8 cellular contexts compared by ENCODE assay signal in the genomic region with DNA sequence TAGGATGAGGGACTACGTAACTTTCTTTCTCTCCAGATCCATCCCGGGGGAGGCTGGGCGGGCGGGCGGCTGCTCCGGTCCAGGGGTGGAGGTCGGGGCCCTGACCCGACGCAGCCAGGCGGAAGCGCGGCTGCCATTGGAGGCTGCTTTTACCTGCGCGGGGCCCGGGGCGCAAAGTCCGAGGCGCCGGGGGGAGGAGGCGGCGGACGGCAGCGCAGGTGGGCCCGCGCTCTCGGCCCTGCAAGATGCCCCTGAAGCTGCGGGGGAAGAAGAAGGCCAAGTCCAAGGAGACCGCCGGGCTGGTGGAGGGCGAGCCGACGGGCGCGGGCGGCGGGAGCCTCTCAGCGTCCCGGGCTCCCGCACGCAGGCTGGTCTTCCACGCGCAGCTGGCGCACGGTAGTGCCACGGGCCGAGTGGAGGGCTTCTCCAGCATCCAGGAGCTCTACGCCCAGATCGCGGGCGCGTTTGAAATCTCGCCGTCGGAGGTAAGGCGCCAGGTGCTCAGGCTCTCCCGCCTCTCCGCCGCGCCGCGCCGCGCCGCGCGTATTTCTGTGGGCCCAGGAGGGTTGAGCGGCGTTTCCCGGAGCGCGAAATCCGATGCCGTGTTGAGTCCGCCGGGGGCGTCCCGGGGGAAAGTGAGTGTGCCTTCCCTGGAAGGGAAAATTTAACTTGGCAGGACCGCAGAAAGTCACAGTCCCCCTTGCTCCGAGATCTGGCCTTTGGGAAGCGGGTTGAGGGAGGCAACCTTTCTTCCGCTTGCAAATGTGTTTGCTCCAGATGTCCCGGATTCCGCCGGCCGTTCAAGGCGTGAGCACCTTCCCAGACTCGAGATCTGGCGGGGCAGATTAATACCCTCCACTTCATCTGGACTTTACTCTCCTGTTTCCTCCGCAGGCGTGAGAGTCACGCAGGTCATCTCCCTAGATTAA. TPM values are rescaled to one million over a fixed set of nuclear protein-coding genes. Genes with fewer than 3 reads are reported as not detected.
A peak's percentile ranks its signal among the peaks of the same experiment; 100 is the strongest.
DNase-seq lines count a peak whose midpoint lies in the region; ATAC-seq, FAIRE-seq and TF ChIP-seq lines count a peak whose summit lies in the region.

A gene with protein sequence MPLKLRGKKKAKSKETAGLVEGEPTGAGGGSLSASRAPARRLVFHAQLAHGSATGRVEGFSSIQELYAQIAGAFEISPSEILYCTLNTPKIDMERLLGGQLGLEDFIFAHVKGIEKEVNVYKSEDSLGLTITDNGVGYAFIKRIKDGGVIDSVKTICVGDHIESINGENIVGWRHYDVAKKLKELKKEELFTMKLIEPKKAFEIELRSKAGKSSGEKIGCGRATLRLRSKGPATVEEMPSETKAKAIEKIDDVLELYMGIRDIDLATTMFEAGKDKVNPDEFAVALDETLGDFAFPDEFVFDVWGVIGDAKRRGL (plus strand): TSS at position 117 of the 929 bp plus-strand sequence. CDS start 129 bp downstream, at position 246.

- TF ChIP-seq CTCF in Peyer's patch (IDR thresholded peaks at IDR 0.05) = no peak
- no peak for TF ChIP-seq CTCF in choroid plexus epithelial cell (conservative IDR thresholded peaks at IDR 0.05; ENCODE audit: low read depth, low read length)
- TF ChIP-seq CTCF in HepG2 (CRISPR knock-in tag; IDR thresholded peaks at IDR 0.05) = no peak; the same call in 1 of the 2 replicates

- TF ChIP-seq EP300 in HepG2 (IDR thresholded peaks at IDR 0.05; ENCODE audit: low read depth in 2 of 2, low read length in 2 of 2) (peak in 1 of 2 experiments; percentile 28; a peak in 2 of 4 replicates), HepG2 (CRISPR knock-in tag; IDR thresholded peaks at IDR 0.05; ENCODE audit: borderline replicate concordance) (no peak)

- peak in 2 of 3 donors; percentile 74 to 84 for DNase-seq in Peyer's patch
- DNase-seq in choroid plexus epithelial cell (ENCODE audit: low read depth) = peak; percentile 39
- peak; percentile 31 for DNase-seq in HepG2 (ENCODE audit: low spot score)
- peak; percentile 31 to 34 for DNase-seq in stimulated activated CD4-positive, alpha-beta T cell treated with anti-CD3 and anti-CD28 coated beads, Interleukin-4, amount 100 ng/mL, for 48 hours (ENCODE audit: low read depth in 2 of 2)
- DNase-seq in NK-92 treated with Interleukin-12 subunit alpha and Interleukin-12 subunit beta, amount 100 ng/mL, for 24 hours (lab: John Stamatoyannopoulos, UW) = no peak
- no peak for DNase-seq in NCI-H1930 (lab: John Stamatoyannopoulos, UW)

- H3K27ac ChIP-seq in Peyer's patch (peak within 1 kb of the TSS; percentile 17 to 92 (median 82)), HepG2 (ENCODE audit: extremely low read length, insufficient read depth, low read length) (peak within 1 kb of the TSS; percentile 86)

- peak; percentile 37 for FAIRE-seq in HepG2 (lab: Jason Lieb, UNC)

- H3K36me3 ChIP-seq in Peyer's patch = no peaks in the 10 kb centered on the region
- H3K36me3 ChIP-seq in HepG2 (replicated peaks in 1 of 2; ENCODE audit: control insufficient read depth in 1 of 2, insufficient read depth in 2 of 2, low read length in 2 of 2) = no peaks in the 10 kb centered on the region

- H3K9me3 ChIP-seq in Peyer's patch = no peaks in the 10 kb centered on the region
- no peaks in the 10 kb centered on the region for H3K9me3 ChIP-seq in HepG2 (ENCODE audit: low read length)

- H3K4me1 ChIP-seq in Peyer's patch (peaks cover 0 to 5% (median 0%) of the 10 kb centered on the region in 4 donors), HepG2 (ENCODE audit: insufficient read depth, low read length) (peaks cover 53% of the 10 kb centered on the region)

- H4K20me1 ChIP-seq in HepG2 (ENCODE audit: insufficient read depth, low read length) = no peaks in the 10 kb centered on the region

- peaks cover 41% of the 10 kb centered on the region for H3K79me2 ChIP-seq in HepG2 (ENCODE audit: insufficient read depth, low read length)

- no peaks in the 10 kb centered on the region for H3K27me3 ChIP-seq in Peyer's patch
- H3K27me3 ChIP-seq in HepG2 (ENCODE audit: control insufficient read depth in 1 of 2, insufficient read depth in 2 of 2, low read length in 2 of 2) = no peaks in the 10 kb centered on the region; a peak in 1 of 5 replicates

- TF ChIP-seq POLR2A in Peyer's patch (IDR thresholded peaks at IDR 0.05) = peak; percentile 64 to 70
- TF ChIP-seq POLR2A in HepG2 (IDR thresholded peaks at IDR 0.05; ENCODE audit: insufficient read depth in 1 of 2, low read depth in 2 of 2, low read length in 2 of 2) = peak; percentile 65 to 78

- H2AFZ ChIP-seq in HepG2 (ENCODE audit: low read length) = peak within 1 kb of the TSS; percentile 80

- ATAC-seq in GM18909 (IDR thresholded peaks at IDR 0.05; ENCODE audit: poor library complexity, unreplicated experiment) (peak; percentile 53), HepG2 (peak; percentile 86), HG03469 (IDR thresholded peaks at IDR 0.05; ENCODE audit: unreplicated experiment) (no peak)

- POLR2A ChIA-PET in HepG2 (lab: Yijun Ruan, JAX) = interaction anchor here (0.8 to 5.1 kb wide), 4 partner anchors 9 to 363 kb away, joined by 3 to 56 read pairs (median 8); a partner anchor contains a TSS

- H3K4me3 ChIP-seq in Peyer's patch = peak within 1 kb of the TSS; percentile 54 to 85 (median 73)
- H3K4me3 ChIP-seq in choroid plexus epithelial cell (ENCODE audit: low read depth, low read length) = peak within 1 kb of the TSS; percentile 64
- peak within 1 kb of the TSS; percentile 79 to 96 (median 90) for H3K4me3 ChIP-seq in HepG2 (replicated peaks in 1 of 3; ENCODE audit: insufficient read depth in 1 of 3, low read depth in 2 of 3, low read length in 3 of 3)

- peak within 1 kb of the TSS; percentile 80 for H3K9ac ChIP-seq in HepG2 (ENCODE audit: insufficient read depth, low read depth, low read length)

- peak within 1 kb of the TSS; percentile 88 for H3K4me2 ChIP-seq in HepG2 (ENCODE audit: low read depth, low read length)

- in situ Hi-C loops in HepG2 (cut with HindIII; ENCODE audit: extremely low pct_ligation_motif_present, low pct_unique_long_range_greater_than_20kb) = no loop called here

- CTCF ChIA-PET in HepG2 (lab: Yijun Ruan, JAX; ENCODE audit: low intra/inter-chr PET ratio, low total read pairs) = no interaction called here

- TSS peak; percentile 49 for BruUV-seq in HepG2 (replicated peaks; lab: Mats Ljungman, UMichigan)

- intact Hi-C loops in HepG2 (cut with micrococcal nuclease; ENCODE audit: unreplicated experiment) = loop anchor here (1.0 to 5.0 kb wide), 3 partner anchors 41 to 67 kb away; a partner anchor contains a TSS

- 1% methylated on average over 27 of the region's 91 CpGs for WGBS in HepG2 (ENCODE audit: low lambda C conversion rate)

- TF ChIP-seq RAD21 in HepG2 (CRISPR knock-in tag; IDR thresholded peaks at IDR 0.05) = no peak; the same call in 1 of the 2 replicates

TF ChIP-seq in HepG2, 621 proteins besides CTCF, POLR2A, EP300 and RAD21 (continues in another document):
- TF ChIP-seq, protein P1, sequence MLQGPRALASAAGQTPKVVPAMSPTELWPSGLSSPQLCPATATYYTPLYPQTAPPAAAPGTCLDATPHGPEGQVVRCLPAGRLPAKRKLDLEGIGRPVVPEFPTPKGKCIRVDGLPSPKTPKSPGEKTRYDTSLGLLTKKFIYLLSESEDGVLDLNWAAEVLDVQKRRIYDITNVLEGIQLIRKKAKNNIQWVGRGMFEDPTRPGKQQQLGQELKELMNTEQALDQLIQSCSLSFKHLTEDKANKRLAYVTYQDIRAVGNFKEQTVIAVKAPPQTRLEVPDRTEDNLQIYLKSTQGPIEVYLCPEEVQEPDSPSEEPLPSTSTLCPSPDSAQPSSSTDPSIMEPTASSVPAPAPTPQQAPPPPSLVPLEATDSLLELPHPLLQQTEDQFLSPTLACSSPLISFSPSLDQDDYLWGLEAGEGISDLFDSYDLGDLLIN (CRISPR knock-in tag; IDR thresholded peaks at IDR 0.05; ENCODE audit: borderline replicate concordance) = no peak
- peak; percentile 86 for TF ChIP-seq NR2F2 (IDR thresholded peaks at IDR 0.05; ENCODE audit: borderline replicate concordance, low read depth)

RNA-seq across cellular contexts. Expression of the gene that starts here (rescaled TPM):
- total RNA-seq in Peyer's patch (100 to 1,000 TPM in 1 of 4 donors, 10 to 100 TPM in 3; 21.5 to 103 (median 52.2) TPM), HepG2 (2016; rRNA removed; fragmentation: Illumina TruSeq; extraction: Trizol) (21.6 and 39.7 TPM in 2 replicates)
- 2.0 and 2.2 TPM in 2 replicates for total RNA-seq in HepG2 (2016; cell fraction: cytosol; rRNA removed; fragmentation: Illumina TruSeq; extraction: Trizol; ENCODE audit: low read depth)
- 22.5 and 39.5 TPM in 2 replicates for total RNA-seq in HepG2 (2016; cell fraction: insoluble cytoplasmic fraction; rRNA removed; fragmentation: Illumina TruSeq; extraction: Trizol)
- 8.3 and 9.4 TPM in 2 replicates for total RNA-seq in HepG2 (2016; cell fraction: membrane; rRNA removed; fragmentation: Illumina TruSeq; extraction: Trizol)
- total RNA-seq in HepG2 (2016; cell fraction: nucleus; rRNA removed; fragmentation: Illumina TruSeq; extraction: Trizol) = 21.2 and 21.7 TPM in 2 replicates
- 5.1 and 6.1 TPM in 2 replicates for polyA plus RNA-seq in HepG2 (2011; rRNA removed)
- 2.9 and 4.8 TPM in 2 replicates for polyA plus RNA-seq in HepG2 (2011; cell fraction: cytosol; rRNA removed)
- 2.7 and 4.2 TPM in 2 replicates for polyA plus RNA-seq in HepG2 (2011; cell fraction: nucleus; rRNA removed)
- polyA plus RNA-seq in HepG2 (2012) = 10.6 and 16.9 TPM in 2 replicates
- 1.9 and 2.2 TPM in 2 replicates for polyA plus RNA-seq in HepG2 (2016; cell fraction: cytosol; fragmentation: Illumina TruSeq; extraction: Trizol; ENCODE audit: low read depth)
- 39.5 and 45.6 TPM in 2 replicates for polyA plus RNA-seq in HepG2 (2016; cell fraction: insoluble cytoplasmic fraction; fragmentation: Illumina TruSeq; extraction: Trizol; ENCODE audit: low read depth)
- polyA plus RNA-seq in HepG2 (2016; cell fraction: membrane; fragmentation: Illumina TruSeq; extraction: Trizol; ENCODE audit: low read depth) = 6.7 and 7.1 TPM in 2 replicates
- polyA plus RNA-seq in HepG2 (2016; cell fraction: nucleus; fragmentation: Illumina TruSeq; extraction: Trizol; ENCODE audit: insufficient read depth, low read depth) = 14.6 and 15.7 TPM in 2 replicates
- polyA minus RNA-seq in HepG2 (2011; rRNA and poly(A)+ RNA removed; ENCODE audit: low replicate concordance) = 3.5 TPM in 1 of 2 replicates, not detected in the other
- polyA minus RNA-seq in HepG2 (2011; cell fraction: cytosol; rRNA and poly(A)+ RNA removed) = 6.9 and 7.6 TPM in 2 replicates
- polyA minus RNA-seq in HepG2 (2011; cell fraction: nucleus; rRNA and poly(A)+ RNA removed) = 27.6 and 32.6 TPM in 2 replicates

Comparison
In these comparisons a context has a peak if more than half of its experiments do, and no peak if none do; other contexts are left out.
1. DNase-seq: peak in Peyer's patch (2 of 3), choroid plexus epithelial cell (single experiment), HepG2 (single experiment) and stimulated activated CD4-positive, alpha-beta T cell treated with anti-CD3 and anti-CD28 coated beads, Interleukin-4, amount 100 ng/mL, for 48 hours (2 of 2); none in NK-92 treated with Interleukin-12 subunit alpha and Interleukin-12 subunit beta, amount 100 ng/mL, for 24 hours (single experiment) and NCI-H1930 (0 of 2).
2. Peak in every context shown above with its lines, with median percentiles within 50 percentile points of each other: H3K4me3 ChIP-seq.